In the genomic region with DNA sequence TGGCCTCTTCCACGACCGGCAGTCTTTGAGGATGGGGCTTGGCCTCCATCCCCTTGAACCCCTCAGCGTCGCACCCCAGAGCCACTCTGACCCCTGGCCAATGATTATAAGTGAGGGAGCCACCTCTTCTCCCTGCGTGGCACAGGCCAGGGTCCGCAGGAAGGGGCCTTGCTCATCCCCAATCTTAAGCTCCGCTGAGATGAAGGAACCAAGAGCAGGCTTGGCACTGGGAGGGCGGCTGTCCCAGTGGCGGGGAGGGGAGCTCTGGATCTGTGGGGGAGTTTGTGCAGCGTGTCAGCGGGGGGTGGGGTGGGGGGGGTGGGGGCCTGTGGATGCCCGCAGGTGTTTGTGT, we compare ENCODE assay signal across 1 cellular context.
TF ChIP-seq lines count a peak whose summit lies in the region.

No MANE protein-coding gene starts in this region.

TF ChIP-seq in SK-N-SH treated with all-trans-retinoic acid at 6 μM for 48 hours, 23 proteins besides CTCF, POLR2A, EP300 and RAD21 (continued from another document):
- no peak for TF ChIP-seq ZC3H10 (CRISPR knock-in tag; IDR thresholded peaks at IDR 0.05)
- no peak for TF ChIP-seq PPARA (CRISPR knock-in tag; IDR thresholded peaks at IDR 0.05; ENCODE audit: borderline replicate concordance)
- TF ChIP-seq GLIS3 (CRISPR knock-in tag; IDR thresholded peaks at IDR 0.05) = no peak
- TF ChIP-seq ZFP3 (CRISPR knock-in tag; IDR thresholded peaks at IDR 0.05) = no peak
